9 cellular contexts compared by ENCODE assay signal in the genomic region with DNA sequence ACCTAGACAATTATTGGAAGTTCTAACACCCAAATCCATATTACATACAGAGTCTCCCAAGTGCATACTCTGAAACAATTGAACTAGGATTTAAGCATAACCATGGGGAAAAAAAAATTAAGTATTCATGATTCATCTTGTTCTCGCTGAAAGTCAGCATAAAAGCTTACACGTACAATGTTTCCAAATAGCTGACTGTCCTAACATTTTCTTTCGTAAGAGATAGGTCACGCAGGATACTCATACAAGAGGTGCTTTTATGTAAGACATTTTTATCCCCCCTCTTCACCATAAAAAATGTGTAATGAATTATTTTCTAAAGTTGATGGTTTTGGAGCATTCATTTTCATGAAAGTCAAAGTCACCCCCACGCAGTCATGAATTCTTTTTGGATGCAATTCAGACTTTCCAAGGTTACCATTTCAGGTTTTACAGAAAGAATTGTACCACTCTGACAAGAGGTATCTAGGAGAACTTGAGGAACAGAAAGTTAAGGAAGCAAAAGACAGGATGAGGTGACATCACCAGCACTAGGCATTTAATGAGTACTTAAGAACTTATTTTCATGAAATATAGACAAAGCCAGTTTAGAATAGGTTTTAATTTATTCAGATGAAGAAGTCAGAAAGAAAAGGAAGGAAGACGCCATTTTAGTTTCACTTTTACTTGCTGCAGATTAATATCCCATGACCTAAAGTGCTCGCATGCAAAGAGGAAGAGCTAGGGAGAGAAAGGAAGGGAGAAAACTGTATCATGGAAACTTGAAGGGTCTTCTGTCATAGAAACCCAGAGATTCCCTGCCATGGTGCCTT. TPM values are rescaled to one million over a fixed set of nuclear protein-coding genes. Genes with fewer than 3 reads are reported as not detected.
A peak's percentile ranks its signal among the peaks of the same experiment; 100 is the strongest.
DNase-seq lines count a peak whose midpoint lies in the region; ATAC-seq, FAIRE-seq and TF ChIP-seq lines count a peak whose summit lies in the region.
"Had no signal": no experiment of that assay in that cellular context is flagged by ENCODE, and none has a peak within 500 bp of the region (broad histone marks: within the 10 kb centered on the region; RNA-seq: fewer than 3 reads in every experiment).

No MANE protein-coding gene starts in this region.

- no peak for FAIRE-seq in frontal cortex (lab: Jason Lieb, UNC)
- FAIRE-seq: TTC549 had no signal

- H3K4me1 ChIP-seq in upper lobe of right lung: peaks cover 7% of the 10 kb centered on the region

- H3K9me3 ChIP-seq in upper lobe of right lung: no peaks in the 10 kb centered on the region

- peak overlapping the region; percentile 39 for H3K4me3 ChIP-seq in upper lobe of right lung

- TF ChIP-seq CTCF in upper lobe of right lung (IDR thresholded peaks at IDR 0.05): no peak
- no peak for TF ChIP-seq CTCF in glutamatergic neuron (IDR thresholded peaks at IDR 0.05; ENCODE audit: partially characterized antibody, unreplicated experiment)
- TF ChIP-seq CTCF in progenitor cell of endocrine pancreas (IDR thresholded peaks at IDR 0.05; ENCODE audit: unreplicated experiment): no peak

- intact Hi-C loops in upper lobe of right lung (cut with DNase I): no loop called here

- peaks cover 3% of the 10 kb centered on the region for H3K36me3 Mint-ChIP-seq in activated naive CD8-positive, alpha-beta T cell
- H3K36me3 Mint-ChIP-seq in glutamatergic neuron (ENCODE audit: unreplicated experiment): no peaks in the 10 kb centered on the region
- no peaks in the 10 kb centered on the region for H3K36me3 Mint-ChIP-seq in progenitor cell of endocrine pancreas (ENCODE audit: insufficient read depth)

- DNase-seq in kidney tubule cell (ENCODE audit: low spot score) (peak; percentile 52), upper lobe of right lung (no peak), glutamatergic neuron (no peak), frontal cortex (ENCODE audit: low spot score in 2 of 2) (no peak), progenitor cell of endocrine pancreas (ENCODE audit: low spot score, unreplicated experiment) (no peak)

- H3K27me3 ChIP-seq in upper lobe of right lung: no peaks in the 10 kb centered on the region

- peaks cover 5% of the 10 kb centered on the region for H3K9me3 Mint-ChIP-seq in activated naive CD8-positive, alpha-beta T cell (ENCODE audit: low read depth)
- no peaks in the 10 kb centered on the region for H3K9me3 Mint-ChIP-seq in glutamatergic neuron (ENCODE audit: unreplicated experiment)
- peaks cover 3% of the 10 kb centered on the region for H3K9me3 Mint-ChIP-seq in progenitor cell of endocrine pancreas (ENCODE audit: low read depth)

- H3K27me3 Mint-ChIP-seq in activated naive CD8-positive, alpha-beta T cell: peaks cover 3% of the 10 kb centered on the region
- H3K27me3 Mint-ChIP-seq in glutamatergic neuron (ENCODE audit: unreplicated experiment): no peaks in the 10 kb centered on the region
- H3K27me3 Mint-ChIP-seq in progenitor cell of endocrine pancreas: no peaks in the 10 kb centered on the region

- H3K27ac ChIP-seq in upper lobe of right lung: peak overlapping the region; percentile 48

- peaks cover 10% of the 10 kb centered on the region for H3K4me1 Mint-ChIP-seq in activated naive CD8-positive, alpha-beta T cell (ENCODE audit: low read depth)
- H3K4me1 Mint-ChIP-seq in glutamatergic neuron (ENCODE audit: low read depth, unreplicated experiment) (no peaks in the 10 kb centered on the region), progenitor cell of endocrine pancreas (ENCODE audit: low read depth) (peaks cover 16% of the 10 kb centered on the region)

- peak; percentile 50 for ATAC-seq in GM19025 (IDR thresholded peaks at IDR 0.05; ENCODE audit: low read depth, unreplicated experiment)
- peak; percentile 51 for ATAC-seq in HG03520 (IDR thresholded peaks at IDR 0.05; ENCODE audit: unreplicated experiment)
- peak; percentile 65 for ATAC-seq in upper lobe of right lung

- peak overlapping the region; percentile 82 for H3K4me3 Mint-ChIP-seq in activated naive CD8-positive, alpha-beta T cell
- H3K4me3 Mint-ChIP-seq in glutamatergic neuron (ENCODE audit: unreplicated experiment) (no peak overlapping the region), progenitor cell of endocrine pancreas (ENCODE audit: low read depth) (no peak overlapping the region)

- H3K36me3 ChIP-seq in upper lobe of right lung: no peaks in the 10 kb centered on the region

- H3K27ac Mint-ChIP-seq in activated naive CD8-positive, alpha-beta T cell: no peak overlapping the region
- H3K27ac Mint-ChIP-seq in glutamatergic neuron (ENCODE audit: unreplicated experiment): no peak overlapping the region
- H3K27ac Mint-ChIP-seq in progenitor cell of endocrine pancreas: no peak overlapping the region

RNA-seq across cellular contexts. Expression of gene TMEM26, which starts 55.8 kb away (rescaled TPM):
- total RNA-seq in upper lobe of right lung: 0.46 TPM
- total RNA-seq in glutamatergic neuron (ENCODE audit: unreplicated experiment): not detected
- under 0.01 TPM for total RNA-seq in frontal cortex
- 0.24 and 0.87 TPM in 2 replicates for total RNA-seq in progenitor cell of endocrine pancreas
